Comparison of ENCODE assay signal across 23 cellular contexts in genomic region chr4:14583752-14584151, GRCh38.
"Had no signal": no experiment of that assay in that cellular context is flagged by ENCODE, and none has a peak within 500 bp of the region (broad histone marks: within the 10 kb centered on the region; RNA-seq: fewer than 3 reads in every experiment).

No MANE protein-coding gene starts in this region.

- H3K4me1 Mint-ChIP-seq: naive B cell, nephron had no signal

- H3K9me3 ChIP-seq: pancreas, stomach, thoracic aorta, transverse colon had no signal

- H3K4me1 ChIP-seq: pancreas, stomach, transverse colon had no signal

- H3K27ac Mint-ChIP-seq: naive B cell, nephron, progenitor cell of endocrine pancreas had no signal

- H3K9me3 Mint-ChIP-seq: nephron had no signal

- H3K36me3 ChIP-seq: heart left ventricle, pancreas, stomach, thoracic aorta, transverse colon had no signal

- ATAC-seq: esophagus mucosa, heart left ventricle, left colon, pancreas, right cardiac atrium had no signal

- FAIRE-seq: endometrium, frontal cortex, pancreas, small intestine had no signal

- H3K27me3 Mint-ChIP-seq: progenitor cell of endocrine pancreas had no signal

- H3K27me3 ChIP-seq: heart left ventricle, pancreas, stomach, transverse colon had no signal

- H3K4me3 ChIP-seq: heart left ventricle, lung, pancreas, stomach, thoracic aorta, transverse colon had no signal

- H3K4me3 Mint-ChIP-seq: naive B cell, nephron had no signal

- H3K27ac ChIP-seq: heart left ventricle, pancreas, stomach, thoracic aorta, transverse colon had no signal

- H3K36me3 Mint-ChIP-seq: naive B cell had no signal

- DNase-seq: effector memory CD4-positive, alpha-beta T cell; heart left ventricle; hippocampal formation; left colon; left ventricle myocardium superior; mesenchymal stem cell; naive B cell; occipital lobe; pancreas; right cardiac atrium; small intestine; stimulated activated CD4-positive, alpha-beta T cell treated with anti-CD3 and anti-CD28 coated beads, Interleukin-12 subunit alpha, Interleukin-12 subunit beta, amount 100 ng/mL, for 4 hours; stimulated activated naive CD4-positive, alpha-beta T cell; stomach; substantia nigra; transverse colon had no signal
